ENCODE assay signal across 8 cellular contexts in genomic region chr5:79109527-79110492, GRCh38.
DNase-seq lines count a peak whose midpoint lies in the region; ATAC-seq and FAIRE-seq lines count a peak whose summit lies in the region.

No MANE protein-coding gene starts in this region.

- DNase-seq in 8988T (peak; percentile 45), GM18507 (ENCODE audit: extremely low spot score, insufficient read length, low read depth) (no peak), iPS-NIHi7 (ENCODE audit: extremely low spot score) (peak; percentile 72), SW480 (ENCODE audit: low spot score) (no peak), cerebellar nuclear complex (lab: John Stamatoyannopoulos, UW) (no peak)
- DNase-seq in activated CD4-positive, alpha-beta T cell treated with anti-CD3 and anti-CD28 coated beads, Interleukin-2, amount 50 U/mL, for 1 hour: peak; percentile 30

- no peak for ATAC-seq in GM19452 (IDR thresholded peaks at IDR 0.05; ENCODE audit: unreplicated experiment)
- ATAC-seq in HG03108 (IDR thresholded peaks at IDR 0.05; ENCODE audit: unreplicated experiment): no peak

- peak; percentile 68 for FAIRE-seq in GM18507 (lab: Jason Lieb, UNC)

Comparison
In these comparisons a context has a peak if more than half of its experiments do, and no peak if none do; other contexts are left out.
1. DNase-seq: peak in 8988T (single experiment), activated CD4-positive, alpha-beta T cell treated with anti-CD3 and anti-CD28 coated beads, Interleukin-2, amount 50 U/mL, for 1 hour (single experiment) and iPS-NIHi7 (single experiment); none in GM18507 (single experiment), SW480 (single experiment) and cerebellar nuclear complex (0 of 2).